In the genomic region with DNA sequence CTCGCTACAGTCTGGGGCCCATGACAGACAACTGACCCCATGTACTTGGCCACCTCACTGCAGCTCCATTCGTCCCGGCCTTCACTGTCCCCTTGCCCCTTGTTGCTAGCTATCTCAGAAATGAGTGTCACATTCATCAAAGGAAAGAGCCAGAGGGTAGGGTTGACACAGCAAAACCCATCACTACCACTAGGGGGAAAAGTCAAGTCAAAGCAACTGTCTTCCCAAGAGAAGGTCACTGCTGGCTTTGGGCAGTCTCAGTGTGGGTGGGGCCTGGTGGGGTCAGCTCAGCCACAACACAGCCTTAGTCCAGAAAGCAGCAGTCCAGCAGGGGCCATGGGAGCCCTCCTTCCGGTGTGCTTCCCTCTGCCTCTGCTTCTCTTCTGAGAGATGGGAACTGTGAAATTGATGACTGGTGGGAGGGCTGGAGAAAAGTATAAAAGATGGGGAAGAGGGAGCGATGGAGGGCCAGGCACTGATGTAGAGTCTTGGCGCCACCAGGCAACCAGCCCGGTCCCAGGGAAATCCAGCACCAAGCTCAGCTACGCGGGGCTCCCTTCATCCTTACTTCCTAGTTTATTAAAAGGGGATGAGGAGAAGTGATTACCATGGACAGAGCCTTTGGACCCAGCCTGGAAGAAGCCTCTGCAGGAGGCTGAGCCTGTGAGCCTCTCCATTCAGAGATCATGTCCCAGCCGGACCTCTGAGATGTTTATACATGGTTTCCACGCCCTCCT, we compare ENCODE assay signal across 9 cellular contexts. TPM values are rescaled to one million over a fixed set of nuclear protein-coding genes. Genes with fewer than 3 reads are reported as not detected.
A peak's percentile ranks its signal among the peaks of the same experiment; 100 is the strongest.
DNase-seq lines count a peak whose midpoint lies in the region; ATAC-seq and TF ChIP-seq lines count a peak whose summit lies in the region.
"Had no signal": no experiment of that assay in that cellular context is flagged by ENCODE, and none has a peak within 500 bp of the region (broad histone marks: within the 10 kb centered on the region; RNA-seq: fewer than 3 reads in every experiment).

No MANE protein-coding gene starts in this region.

- no peak overlapping the region for H3K4me3 Mint-ChIP-seq in activated naive CD4-positive, alpha-beta T cell treated with anti-CD3 and anti-CD28 coated beads for 36 hours
- no peak overlapping the region for H3K4me3 Mint-ChIP-seq in activated naive CD4-positive, alpha-beta T cell treated with anti-CD3 and anti-CD28 coated beads, Interleukin-2, amount 10 ng/mL, durations not matched to agents 7 days and 5 days
- no peak overlapping the region for H3K4me3 Mint-ChIP-seq in endodermal cell

- ATAC-seq in stimulated activated naive CD8-positive, alpha-beta T cell treated with anti-CD3 and anti-CD28 coated beads, Interleukin-15, Interleukin-2, amounts not matched to agents 100 U/mL and 50 U/mL, for 24 hours: peak; percentile 15
- no peak for ATAC-seq in HG03442 (IDR thresholded peaks at IDR 0.05; ENCODE audit: unreplicated experiment)

- H3K27me3 ChIP-seq in endodermal cell (ENCODE audit: control insufficient read depth, insufficient read depth, low read length, poor library complexity, severe bottlenecking): peaks cover 2% of the 10 kb centered on the region

- peaks cover 12% of the 10 kb centered on the region for H3K4me1 ChIP-seq in endodermal cell (ENCODE audit: control insufficient read depth, insufficient read depth, low read length)

- H3K27me3 Mint-ChIP-seq in activated naive CD4-positive, alpha-beta T cell treated with anti-CD3 and anti-CD28 coated beads for 36 hours (ENCODE audit: low read depth): no peaks in the 10 kb centered on the region
- H3K27me3 Mint-ChIP-seq in activated naive CD4-positive, alpha-beta T cell treated with anti-CD3 and anti-CD28 coated beads, Interleukin-2, amount 10 ng/mL, durations not matched to agents 7 days and 5 days: peaks cover 34% of the 10 kb centered on the region
- H3K27me3 Mint-ChIP-seq in endodermal cell (ENCODE audit: insufficient read depth): no peaks in the 10 kb centered on the region

- no peak overlapping the region for H3K27ac ChIP-seq in endodermal cell (ENCODE audit: low read depth, low read length)

- peak; percentile 71 for TF ChIP-seq CTCF in NB4 (IDR thresholded peaks at IDR 0.05; ENCODE audit: low read depth, low read length)
- TF ChIP-seq CTCF in endodermal cell (conservative IDR thresholded peaks at IDR 0.05): peak; percentile 84

- no peak overlapping the region for H3K4me3 ChIP-seq in NB4 (ENCODE audit: low read depth, low read length)
- H3K4me3 ChIP-seq in endodermal cell (ENCODE audit: low read length): no peak overlapping the region

- H3K9ac ChIP-seq in endodermal cell (ENCODE audit: extremely low read depth, low read length, poor library complexity, severe bottlenecking): no peak overlapping the region

- no peaks in the 10 kb centered on the region for H3K36me3 ChIP-seq in endodermal cell (ENCODE audit: control insufficient read depth, insufficient read depth, low read length)

- intact Hi-C loops in activated naive CD4-positive, alpha-beta T cell treated with anti-CD3 and anti-CD28 coated beads for 36 hours (cut with micrococcal nuclease): no loop called here

- H3K4me1 Mint-ChIP-seq in activated naive CD4-positive, alpha-beta T cell treated with anti-CD3 and anti-CD28 coated beads for 36 hours (ENCODE audit: low read depth): no peaks in the 10 kb centered on the region
- H3K4me1 Mint-ChIP-seq in activated naive CD4-positive, alpha-beta T cell treated with anti-CD3 and anti-CD28 coated beads, Interleukin-2, amount 10 ng/mL, durations not matched to agents 7 days and 5 days: peaks cover 29% of the 10 kb centered on the region
- H3K4me1 Mint-ChIP-seq in endodermal cell: peaks cover 23% of the 10 kb centered on the region

- H3K9me3 Mint-ChIP-seq in activated naive CD4-positive, alpha-beta T cell treated with anti-CD3 and anti-CD28 coated beads for 36 hours: no peaks in the 10 kb centered on the region
- H3K9me3 Mint-ChIP-seq in activated naive CD4-positive, alpha-beta T cell treated with anti-CD3 and anti-CD28 coated beads, Interleukin-2, amount 10 ng/mL, durations not matched to agents 7 days and 5 days: no peaks in the 10 kb centered on the region
- no peaks in the 10 kb centered on the region for H3K9me3 Mint-ChIP-seq in endodermal cell

- peak; percentile 9 for DNase-seq in activated naive CD4-positive, alpha-beta T cell treated with anti-CD3 and anti-CD28 coated beads for 36 hours
- DNase-seq in activated naive CD4-positive, alpha-beta T cell treated with anti-CD3 and anti-CD28 coated beads, Interleukin-2, amount 10 ng/mL, durations not matched to agents 7 days and 5 days: no peak
- DNase-seq in NB4 (ENCODE audit: low read depth): peak; percentile 47
- peak; percentile 89 for DNase-seq in endodermal cell
- peak; percentile 16 for DNase-seq in stimulated activated naive CD8-positive, alpha-beta T cell treated with anti-CD3 and anti-CD28 coated beads, Interleukin-15, Interleukin-2, amounts not matched to agents 100 U/mL and 50 U/mL, for 24 hours
- no peak for DNase-seq in mucosa of gallbladder (ENCODE audit: low spot score)
- no peak for DNase-seq in 8988T
- DNase-seq: NCI-H345 had no signal

- no peaks in the 10 kb centered on the region for H3K36me3 Mint-ChIP-seq in activated naive CD4-positive, alpha-beta T cell treated with anti-CD3 and anti-CD28 coated beads for 36 hours (ENCODE audit: low read depth)
- peaks cover 57% of the 10 kb centered on the region for H3K36me3 Mint-ChIP-seq in activated naive CD4-positive, alpha-beta T cell treated with anti-CD3 and anti-CD28 coated beads, Interleukin-2, amount 10 ng/mL, durations not matched to agents 7 days and 5 days
- peaks cover 9% of the 10 kb centered on the region for H3K36me3 Mint-ChIP-seq in endodermal cell (ENCODE audit: low read depth)

- WGBS in endodermal cell (ENCODE audit: insufficient coverage in 1 of 2, insufficient read length in 1 of 2), 2 experiments: 91 to 100% methylated on average over 3 to 11 of the region's 11 CpGs

- no peak for TF ChIP-seq POLR2A in NB4 (IDR thresholded peaks at IDR 0.05; ENCODE audit: extremely low read depth, insufficient read length)

- H3K27ac Mint-ChIP-seq in activated naive CD4-positive, alpha-beta T cell treated with anti-CD3 and anti-CD28 coated beads for 36 hours: no peak overlapping the region
- no peak overlapping the region for H3K27ac Mint-ChIP-seq in activated naive CD4-positive, alpha-beta T cell treated with anti-CD3 and anti-CD28 coated beads, Interleukin-2, amount 10 ng/mL, durations not matched to agents 7 days and 5 days
- H3K27ac Mint-ChIP-seq in endodermal cell: no peak overlapping the region

- no peaks in the 10 kb centered on the region for H3K9me3 ChIP-seq in endodermal cell (ENCODE audit: control insufficient read depth, low read length)

- CTCF ChIA-PET in activated naive CD4-positive, alpha-beta T cell treated with anti-CD3 and anti-CD28 coated beads for 36 hours (lab: Charles Lee): interaction anchor here (1.2 kb wide), 1 partner anchor 63 kb away, joined by 4 read pairs; no protein-coding TSS in a partner anchor
- CTCF ChIA-PET in activated naive CD4-positive, alpha-beta T cell treated with anti-CD3 and anti-CD28 coated beads, Interleukin-2, amount 10 ng/mL, durations not matched to agents 7 days and 5 days (lab: Charles Lee): interaction anchor here (0.6 to 3.6 kb wide), 14 partner anchors 10 to 124 kb away, joined by 3 to 10 read pairs (median 4); no protein-coding TSS in a partner anchor

RNA-seq across cellular contexts. Expression of gene PLXNA4, which starts 58.0 kb away (rescaled TPM):
- total RNA-seq in activated naive CD4-positive, alpha-beta T cell treated with anti-CD3 and anti-CD28 coated beads for 36 hours: under 1 TPM; 0.02 to 0.05 TPM
- total RNA-seq in endodermal cell (10 to 100 TPM; 24.0 to 42.7 TPM), mucosa of gallbladder (5.8 TPM)
- polyA plus RNA-seq in endodermal cell (2013, experiment 1 of 2): 2.4 TPM
- 2.2 TPM for polyA plus RNA-seq in endodermal cell (2013, experiment 2 of 2)

Comparison
In these comparisons a context has a peak if more than half of its experiments do, and no peak if none do; other contexts are left out.
1. DNase-seq: peak in activated naive CD4-positive, alpha-beta T cell treated with anti-CD3 and anti-CD28 coated beads for 36 hours (single experiment), NB4 (single experiment), endodermal cell (single experiment) and stimulated activated naive CD8-positive, alpha-beta T cell treated with anti-CD3 and anti-CD28 coated beads, Interleukin-15, Interleukin-2, amounts not matched to agents 100 U/mL and 50 U/mL, for 24 hours (single experiment); none in activated naive CD4-positive, alpha-beta T cell treated with anti-CD3 and anti-CD28 coated beads, Interleukin-2, amount 10 ng/mL, durations not matched to agents 7 days and 5 days (single experiment), mucosa of gallbladder (single experiment) and 8988T (single experiment).